Comparison of ENCODE assay signal across 10 cellular contexts in the genomic region with DNA sequence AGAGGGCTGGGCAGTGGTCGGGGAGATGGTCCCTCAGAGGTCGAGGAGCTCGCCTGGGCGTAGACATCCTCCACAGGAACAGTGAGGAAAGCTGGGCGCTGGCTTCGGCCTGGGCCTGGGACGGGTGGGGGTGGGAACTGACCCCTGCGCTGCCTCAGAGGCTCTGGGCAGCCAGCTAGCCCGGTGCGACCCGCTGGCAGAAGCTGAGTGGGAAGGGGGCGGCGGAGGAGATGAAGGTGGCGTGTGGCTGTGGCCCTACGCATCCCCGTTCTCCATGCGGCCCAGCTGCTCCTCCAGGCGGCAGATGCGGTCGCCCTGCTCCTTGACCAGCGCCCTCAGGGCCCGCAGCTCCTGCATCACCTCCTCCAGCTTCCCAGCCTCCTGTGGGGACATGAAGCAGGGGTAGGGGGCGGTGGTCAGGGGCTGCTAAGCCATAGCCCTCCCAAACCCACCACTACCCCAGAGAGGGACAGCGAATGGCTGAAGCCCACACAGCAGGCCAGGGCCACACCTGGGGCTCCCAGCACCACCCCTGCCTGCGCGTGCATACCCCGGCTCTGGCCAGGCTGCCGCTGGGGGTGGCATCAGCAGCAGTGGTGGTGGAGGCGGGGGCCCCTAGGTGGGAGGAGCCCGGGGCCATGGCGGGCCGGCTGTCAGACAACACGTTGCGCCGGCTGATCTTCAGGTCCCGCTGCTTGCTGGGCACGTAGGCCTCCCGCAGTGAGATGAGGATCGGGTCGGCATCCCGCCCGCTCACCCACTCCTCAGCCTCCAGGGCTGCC. TPM values are rescaled to one million over a fixed set of nuclear protein-coding genes. Genes with fewer than 3 reads are reported as not detected.
DNase-seq lines count a peak whose midpoint lies in the region; ATAC-seq and TF ChIP-seq lines count a peak whose summit lies in the region.
"Had no signal": no experiment of that assay in that cellular context is flagged by ENCODE, and none has a peak within 500 bp of the region (broad histone marks: within the 10 kb centered on the region; RNA-seq: fewer than 3 reads in every experiment).

No MANE protein-coding gene starts in this region.

- H4K20me1 ChIP-seq in H9 (ENCODE audit: control insufficient read depth, insufficient read depth, insufficient read length), result no peaks in the 10 kb centered on the region

- peak overlapping the region; percentile 16 to 37 for H3K4me3 ChIP-seq in esophagus (ENCODE audit: low read depth in 1 of 2, low read length in 2 of 2)

- H3K18ac ChIP-seq in H9 (ENCODE audit: insufficient read length, low read depth, low read length), result no peak overlapping the region

- no peaks in the 10 kb centered on the region; the same call in 1 of the 2 replicates for H3K27me3 Mint-ChIP-seq in H9 (ENCODE audit: low read depth)

- H2BK120ac ChIP-seq in H9 (ENCODE audit: low read depth, low read length, poor library complexity, severe bottlenecking), result no peak overlapping the region

- no peak overlapping the region for H2AFZ ChIP-seq in H9 (ENCODE audit: low read length)

- ATAC-seq in HG02571 (IDR thresholded peaks at IDR 0.05; ENCODE audit: unreplicated experiment) (no peak), GM21526 (IDR thresholded peaks at IDR 0.05; ENCODE audit: low FRiP score, unreplicated experiment) (no peak), GM19455 (IDR thresholded peaks at IDR 0.05; ENCODE audit: unreplicated experiment) (no peak)

- H3K4me1 Mint-ChIP-seq in H9, result peaks cover 4 to 15% of the 10 kb centered on the region in 2 experiments

- H4K91ac ChIP-seq in H9 (ENCODE audit: insufficient read length, low read depth, low read length), result no peak overlapping the region

- H2BK5ac ChIP-seq in H9 (ENCODE audit: insufficient read length, low read length), result no peak overlapping the region

- no peaks in the 10 kb centered on the region for H3K79me1 ChIP-seq in H9 (ENCODE audit: insufficient read depth, low read depth, low read length, poor library complexity, severe bottlenecking)

- H3K9ac ChIP-seq in H9 (ENCODE audit: extremely low read depth, insufficient read length, low read length), result no peak overlapping the region

- H3K23me2 ChIP-seq in H9 (ENCODE audit: insufficient read length, low read depth, low read length, poor library complexity, severe bottlenecking), result peaks cover 4% of the 10 kb centered on the region

- H3T11ph ChIP-seq in H9 (ENCODE audit: low read length), result no peak overlapping the region

- H3K9me3 Mint-ChIP-seq in H9, result no peaks in the 10 kb centered on the region

- no peak overlapping the region for H4K8ac ChIP-seq in H9 (replicated peaks; ENCODE audit: insufficient read length, low read depth, low read length)

- H2BK12ac ChIP-seq in H9 (ENCODE audit: insufficient read length, low read depth, low read length), result no peak overlapping the region

- TF ChIP-seq CTCF in H9 (conservative IDR thresholded peaks at IDR 0.05), result no peak

- no peak overlapping the region for H3K23ac ChIP-seq in H9 (ENCODE audit: insufficient read length, low read depth, low read length)

- no peak overlapping the region for H2BK20ac ChIP-seq in H9 (ENCODE audit: low read depth, low read length, poor library complexity, severe bottlenecking)

- H3K4me1 ChIP-seq in H9 (ENCODE audit: insufficient read depth, low read length) (no peaks in the 10 kb centered on the region; the same call in 1 of the 2 replicates), esophagus (ENCODE audit: control insufficient read depth in 2 of 2, insufficient read depth in 2 of 2, low read length in 1 of 2) (peaks cover 14 to 30% of the 10 kb centered on the region in 2 donors)

- H2AK5ac ChIP-seq in H9 (ENCODE audit: insufficient read length, low read length), result no peak overlapping the region

- WGBS in H9 (ENCODE audit: extremely low coverage, insufficient read length, low lambda C conversion rate), result no CpG with 5 or more reads among the region's 42 CpGs
- 73 to 75% methylated on average over 36 to 42 of the region's 42 CpGs for WGBS in esophagus, 2 donors

- H3K4me3 Mint-ChIP-seq in H9, result 0 out of 5 replicates have a peak overlapping the region, but pooled peaks of 1 of the 2 experiments have one; percentile 32

- no peak overlapping the region for H3K27ac ChIP-seq in H9 (ENCODE audit: insufficient read length, low read depth, low read length)
- peak overlapping the region; percentile 14 to 65 for H3K27ac ChIP-seq in esophagus (ENCODE audit: low read depth in 2 of 2, low read length in 1 of 2)
- H3K27ac ChIP-seq: epithelial cell of prostate had no signal

- H3K4ac ChIP-seq in H9 (ENCODE audit: low read depth, low read length), result no peak overlapping the region

- no peak overlapping the region for H3K56ac ChIP-seq in H9 (ENCODE audit: insufficient read length, low read depth, low read length)

- peaks cover 10 to 44% (median 40%) of the 10 kb centered on the region in 3 experiments; a peak in 6 of 7 replicates for H3K36me3 Mint-ChIP-seq in H9 (ENCODE audit: insufficient read depth in 1 of 3, low read depth in 3 of 3)

- no peak overlapping the region for H4K5ac ChIP-seq in H9 (ENCODE audit: insufficient read length, low read depth, low read length)

- peak; percentile 58 for DNase-seq in H9
- peak; percentile 88 to 90 for DNase-seq in activated CD4-positive, alpha-beta T cell treated with anti-CD3 and anti-CD28 coated beads, Interleukin-2, amount 50 U/mL, for 48 hours
- peak; percentile 50 to 51 for DNase-seq in stimulated activated CD8-positive, alpha-beta memory T cell treated with anti-CD3 and anti-CD28 coated beads, Interleukin-15, amount 100 ng/mL, for 4 hours (ENCODE audit: low read depth in 2 of 2)
- no peak for DNase-seq in NCI-H1930 (lab: John Stamatoyannopoulos, UW)
- DNase-seq: NCI-H2107 had no signal

- H3K4me2 ChIP-seq in H9 (ENCODE audit: insufficient read depth, insufficient read length, low read length), result no peak overlapping the region

- H2BK15ac ChIP-seq in H9 (ENCODE audit: low read depth, low read length), result no peak overlapping the region

- peaks cover 3 to 69% of the 10 kb centered on the region in 2 donors for H3K36me3 ChIP-seq in esophagus (ENCODE audit: control insufficient read depth in 2 of 2, insufficient read depth in 2 of 2, low read length in 1 of 2)

- peak overlapping the region in 1 of 3 experiments; percentile 47; a peak in 1 of 7 replicates for H3K27ac Mint-ChIP-seq in H9

- no peak overlapping the region for H3K14ac ChIP-seq in H9 (ENCODE audit: insufficient read depth, low read length)

- H3K27me3 ChIP-seq in H9 (ENCODE audit: insufficient read depth, low read length), result no peaks in the 10 kb centered on the region
- no peaks in the 10 kb centered on the region for H3K27me3 ChIP-seq in esophagus (ENCODE audit: control insufficient read depth in 1 of 2, insufficient read depth in 2 of 2, low read length in 2 of 2)

- no peaks in the 10 kb centered on the region for H3K9me3 ChIP-seq in H9 (ENCODE audit: control insufficient read depth, low read depth, low read length)
- H3K9me3 ChIP-seq in esophagus (ENCODE audit: control insufficient read depth in 2 of 2, insufficient read depth in 1 of 2, low read depth in 1 of 2, low read length in 1 of 2), result no peaks in the 10 kb centered on the region

- H3K79me2 ChIP-seq in H9 (ENCODE audit: insufficient read depth, low read length), result no peaks in the 10 kb centered on the region

RNA-seq across cellular contexts. Expression of a gene that starts 0.8 kb away (rescaled TPM):
- 1.7 and 1.9 TPM in 2 replicates for total RNA-seq in H9 (2021)
- polyA plus RNA-seq in esophagus, result 1 to 10 TPM; 6.2 to 6.5 TPM

RNA-seq across cellular contexts. Expression of a gene that starts 5.0 kb away (rescaled TPM):
- total RNA-seq in H9 (2021), result 80.9 and 86.4 TPM in 2 replicates
- 100 to 1,000 TPM in 1 of 2 donors, 10 to 100 TPM in 1; 70.7 to 114 TPM for polyA plus RNA-seq in esophagus

RNA-seq across cellular contexts. Expression of a gene that starts 10.0 kb away (rescaled TPM):
- total RNA-seq in H9 (2021), result 46.6 and 51.7 TPM in 2 replicates
- 10 to 100 TPM; 79.6 to 85.9 TPM for polyA plus RNA-seq in esophagus

RNA-seq across cellular contexts. Expression of a gene that starts 14.2 kb away (rescaled TPM):
- total RNA-seq in H9 (2021), result not detected in 2 replicates
- polyA plus RNA-seq in esophagus, result not detected

RNA-seq across cellular contexts. Expression of a gene that starts 16.8 kb away (rescaled TPM):
- total RNA-seq in H9 (2021), result 0.09 TPM in 1 of 2 replicates, not detected in the other
- polyA plus RNA-seq in esophagus, result under 1 TPM; 0.14 to 0.39 TPM

Comparison
In these comparisons a context has a peak if more than half of its experiments do, and no peak if none do; other contexts are left out.
1. DNase-seq: peak in H9 (single experiment), activated CD4-positive, alpha-beta T cell treated with anti-CD3 and anti-CD28 coated beads, Interleukin-2, amount 50 U/mL, for 48 hours (2 of 2) and stimulated activated CD8-positive, alpha-beta memory T cell treated with anti-CD3 and anti-CD28 coated beads, Interleukin-15, amount 100 ng/mL, for 4 hours (2 of 2); none in NCI-H1930 (0 of 2).